ENCODE assay signal across 18 cellular contexts in the genomic region with DNA sequence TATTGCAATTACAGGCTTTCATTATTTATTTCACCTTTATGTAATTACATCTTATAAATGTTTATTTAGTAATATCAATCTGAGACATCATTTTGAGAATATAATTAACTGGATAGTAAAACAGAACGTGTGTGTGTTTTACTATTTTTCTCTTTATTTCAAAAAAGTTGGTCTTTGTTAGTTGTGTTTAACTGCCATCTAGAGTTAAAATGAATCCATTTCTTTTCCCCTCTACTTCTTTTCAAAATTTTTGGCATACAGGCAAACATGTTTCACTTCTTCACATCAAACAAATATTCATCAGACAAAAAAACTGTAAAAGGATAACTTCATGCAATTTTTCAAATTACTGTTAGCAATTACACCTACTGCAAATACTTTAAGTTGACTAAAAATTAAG.
"Had no signal": no experiment of that assay in that cellular context is flagged by ENCODE, and none has a peak within 500 bp of the region (broad histone marks: within the 10 kb centered on the region; RNA-seq: fewer than 3 reads in every experiment).

No MANE protein-coding gene starts in this region.

- H3K4me3 ChIP-seq: breast epithelium, prostate gland, tibial artery had no signal

- FAIRE-seq: small intestine, urothelium cell line had no signal

- H3K27ac ChIP-seq: breast epithelium, prostate gland, tibial artery had no signal

- H3K36me3 ChIP-seq: breast epithelium, prostate gland, tibial artery had no signal

- H3K36me3 Mint-ChIP-seq: activated naive CD8-positive, alpha-beta T cell treated with anti-CD3 and anti-CD28 coated beads, Interleukin-2, amount 10 ng/mL, durations not matched to agents 7 days and 5 days had no signal

- H3K27ac Mint-ChIP-seq: activated naive CD8-positive, alpha-beta T cell treated with anti-CD3 and anti-CD28 coated beads, Interleukin-2, amount 10 ng/mL, durations not matched to agents 7 days and 5 days; endodermal cell; nephron; T-helper 2 cell treated with Interferon-gamma antibody and Interleukin-4, amounts not matched to agents 5 μg/mL and 100 μg/mL, for 36 hours had no signal

- H3K27me3 ChIP-seq: breast epithelium, tibial artery had no signal

- H3K9me3 ChIP-seq: breast epithelium, prostate gland, tibial artery had no signal

- H3K9me3 Mint-ChIP-seq: activated naive CD8-positive, alpha-beta T cell treated with anti-CD3 and anti-CD28 coated beads, Interleukin-2, amount 10 ng/mL, durations not matched to agents 7 days and 5 days; endodermal cell; nephron; T-helper 2 cell treated with Interferon-gamma antibody and Interleukin-4, amounts not matched to agents 5 μg/mL and 100 μg/mL, for 36 hours had no signal

- H3K27me3 Mint-ChIP-seq: activated naive CD8-positive, alpha-beta T cell treated with anti-CD3 and anti-CD28 coated beads, Interleukin-2, amount 10 ng/mL, durations not matched to agents 7 days and 5 days had no signal

- DNase-seq: activated CD4-positive, alpha-beta T cell treated with anti-CD3 and anti-CD28 coated beads, Interleukin-2, amount 50 U/mL, for 1 hour; activated CD8-positive, alpha-beta memory T cell treated with anti-CD3 and anti-CD28 coated beads for 24 hours; activated naive CD8-positive, alpha-beta T cell treated with anti-CD3 and anti-CD28 coated beads, Interleukin-2, amount 10 ng/mL, durations not matched to agents 7 days and 5 days; anterior cingulate cortex; cerebellar nuclear complex; endodermal cell; erythroblast; kidney glomerular epithelial cell; right cardiac atrium; small intestine; stimulated activated CD4-positive, alpha-beta T cell treated with anti-CD3 and anti-CD28 coated beads, Interleukin-4, amount 100 ng/mL, for 24 hours; stimulated activated naive CD4-positive, alpha-beta T cell; tibial artery had no signal

- H3K4me1 Mint-ChIP-seq: activated naive CD8-positive, alpha-beta T cell treated with anti-CD3 and anti-CD28 coated beads, Interleukin-2, amount 10 ng/mL, durations not matched to agents 7 days and 5 days; endodermal cell; nephron had no signal

- H3K4me1 ChIP-seq: breast epithelium, prostate gland, tibial artery had no signal

- H3K4me3 Mint-ChIP-seq: activated naive CD8-positive, alpha-beta T cell treated with anti-CD3 and anti-CD28 coated beads, Interleukin-2, amount 10 ng/mL, durations not matched to agents 7 days and 5 days; endodermal cell; nephron; T-helper 2 cell treated with Interferon-gamma antibody and Interleukin-4, amounts not matched to agents 5 μg/mL and 100 μg/mL, for 36 hours had no signal
